1 cellular context compared by ENCODE assay signal in the genomic region with DNA sequence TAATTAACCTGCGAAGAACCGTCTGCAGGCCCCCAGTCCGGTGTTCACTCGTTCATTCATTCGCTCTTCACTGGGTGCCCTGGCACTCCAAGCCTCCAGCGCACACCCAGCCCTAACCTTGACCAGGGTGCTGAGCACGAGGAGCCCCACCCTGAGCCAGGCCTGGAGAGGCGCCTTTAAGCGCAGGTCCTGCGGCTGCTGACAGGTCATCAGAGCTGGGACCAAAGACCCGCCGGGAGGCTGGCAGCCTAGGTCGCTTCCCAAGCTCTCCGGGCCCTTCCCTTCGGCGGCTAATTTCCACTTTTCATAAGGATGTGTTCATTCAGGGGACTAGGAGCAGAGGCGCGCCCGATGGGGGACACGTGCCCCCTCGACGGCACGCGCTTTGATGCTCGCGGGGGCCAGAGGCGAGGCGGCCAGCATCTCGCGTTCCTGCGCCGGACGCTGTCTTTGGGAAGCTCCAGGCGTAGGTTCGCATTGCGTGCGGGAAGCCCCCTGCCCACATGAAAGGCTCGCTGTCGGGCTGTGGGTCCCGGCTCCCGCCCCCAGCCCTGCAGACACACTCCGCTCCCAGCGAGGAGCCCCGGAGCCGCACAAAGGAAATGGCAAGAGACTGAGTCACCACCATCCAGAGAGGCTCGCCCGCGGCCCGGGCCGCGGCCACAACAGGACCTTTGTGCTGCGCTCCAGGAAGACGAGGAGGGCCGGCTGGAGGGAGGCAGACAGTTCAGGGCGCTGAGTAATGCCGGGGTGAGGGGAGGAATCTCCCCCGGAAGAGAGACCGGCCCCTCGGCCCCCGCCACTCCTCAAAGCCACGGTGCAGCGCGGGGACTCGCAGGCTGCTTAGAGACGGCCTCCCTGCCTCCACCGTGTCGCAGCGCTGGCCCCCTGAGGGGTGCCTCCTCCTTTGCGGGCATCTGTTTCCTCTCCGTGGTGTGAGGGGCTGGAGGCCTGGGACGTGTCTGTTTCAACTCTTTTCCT.
TF ChIP-seq lines count a peak whose summit lies in the region.

No MANE protein-coding gene starts in this region.

TF ChIP-seq in SK-N-SH treated with all-trans-retinoic acid at 6 μM for 48 hours, 23 proteins besides CTCF, POLR2A, EP300 and RAD21 (continued from another document):
- TF ChIP-seq TSHZ2 (CRISPR knock-in tag; IDR thresholded peaks at IDR 0.05) (no peak), OSR1 (CRISPR knock-in tag; IDR thresholded peaks at IDR 0.05) (no peak), TOX (CRISPR knock-in tag; IDR thresholded peaks at IDR 0.05; ENCODE audit: borderline replicate concordance) (no peak)
